Comparison of ENCODE assay signal across 14 cellular contexts in the genomic region with DNA sequence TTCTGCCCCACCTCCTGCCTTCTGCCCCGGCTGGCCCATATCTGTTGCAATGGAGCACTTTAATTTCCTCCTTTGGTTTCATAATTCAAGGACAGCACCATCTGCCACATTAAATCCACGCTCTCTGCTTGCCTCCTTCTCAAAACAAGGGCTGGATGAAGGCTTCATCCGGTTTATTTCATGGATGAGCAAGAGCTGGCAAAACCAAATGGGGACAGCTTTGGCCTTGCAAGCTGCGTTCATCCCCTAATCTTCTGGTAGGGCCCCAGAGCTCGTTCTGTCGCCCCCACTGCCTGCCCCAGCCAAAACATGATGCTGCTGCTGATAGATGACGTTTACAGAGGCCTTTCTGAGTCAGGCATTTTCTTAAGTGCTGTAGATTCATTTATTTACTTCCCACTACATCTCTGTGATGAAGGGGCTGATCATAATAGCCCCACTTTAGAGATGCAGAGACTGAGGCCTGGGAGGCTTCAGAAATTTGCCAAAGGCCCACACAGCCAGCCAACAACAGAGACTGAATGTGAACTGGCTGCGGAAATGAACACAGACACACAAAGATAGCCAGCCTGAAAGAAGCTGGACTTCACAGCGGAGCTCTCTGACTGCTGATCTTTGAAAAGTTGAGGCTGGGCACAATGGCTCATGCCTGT.
A peak's percentile ranks its signal among the peaks of the same experiment; 100 is the strongest.
DNase-seq lines count a peak whose midpoint lies in the region; ATAC-seq, FAIRE-seq and TF ChIP-seq lines count a peak whose summit lies in the region.
"Had no signal": no experiment of that assay in that cellular context is flagged by ENCODE, and none has a peak within 500 bp of the region (broad histone marks: within the 10 kb centered on the region; RNA-seq: fewer than 3 reads in every experiment).

No MANE protein-coding gene starts in this region.

- POLR2A ChIA-PET in OCI-LY7 (lab: Charles Lee): interaction anchor here (1.2 kb wide), 1 partner anchor 24 kb away, joined by 3 read pairs; no protein-coding TSS in a partner anchor

- ATAC-seq in GM18498 (IDR thresholded peaks at IDR 0.05; ENCODE audit: unreplicated experiment): no peak
- ATAC-seq: PC-3; stimulated activated naive B cell treated with anti-CD40 and anti-IgM and Interleukin-4, amounts not matched to agents 10 μg/mL and 1 μg/mL and 100 μg/mL, for 72 hours had no signal

- H3K9me3 ChIP-seq in OCI-LY7 (ENCODE audit: low read length) (no peaks in the 10 kb centered on the region), hepatocyte (ENCODE audit: low read depth) (no peaks in the 10 kb centered on the region), smooth muscle cell (replicated peaks; ENCODE audit: low read depth) (no peaks in the 10 kb centered on the region)

- no peaks in the 10 kb centered on the region for H3K27me3 ChIP-seq in hepatocyte
- H3K27me3 ChIP-seq in smooth muscle cell (ENCODE audit: low read depth): no peaks in the 10 kb centered on the region

- H3K9me2 ChIP-seq in OCI-LY7 (ENCODE audit: insufficient read depth, low read length): no peaks in the 10 kb centered on the region
- no peaks in the 10 kb centered on the region for H3K9me2 ChIP-seq in hepatocyte (replicated peaks; ENCODE audit: insufficient read depth)

- no peaks in the 10 kb centered on the region for H3K79me2 ChIP-seq in OCI-LY7 (ENCODE audit: insufficient read depth, low read depth, low read length)
- H3K79me2 ChIP-seq in hepatocyte: no peaks in the 10 kb centered on the region
- H3K79me2 ChIP-seq in smooth muscle cell (ENCODE audit: low read depth): no peaks in the 10 kb centered on the region

- peaks cover 45% of the 10 kb centered on the region for H3K4me1 ChIP-seq in OCI-LY7 (ENCODE audit: insufficient read depth, low read length, poor library complexity, severe bottlenecking)
- H3K4me1 ChIP-seq in hepatocyte (ENCODE audit: insufficient read depth): no peaks in the 10 kb centered on the region
- peaks cover 14% of the 10 kb centered on the region for H3K4me1 ChIP-seq in smooth muscle cell (ENCODE audit: low read depth)

- no peaks in the 10 kb centered on the region for H3F3A ChIP-seq in smooth muscle cell (ENCODE audit: low read depth)

- H2AFZ ChIP-seq in OCI-LY7 (ENCODE audit: low read length) (peak overlapping the region; percentile 11; the same call in 1 of the 2 replicates), hepatocyte (no peak overlapping the region), smooth muscle cell (ENCODE audit: low read depth) (peak overlapping the region; percentile 9)

- CTCF ChIA-PET in OCI-LY7 (lab: Charles Lee; ENCODE audit: unreplicated experiment): no interaction called here

- intact Hi-C loops in OCI-LY7 (cut with micrococcal nuclease; ENCODE audit: unreplicated experiment): no loop called here

- no TSS peak for BruUV-seq in OCI-LY7 (replicated peaks; lab: Mats Ljungman, UMichigan)

- DNase-seq in MV-4-11 (lab: John Stamatoyannopoulos, UW) (peak; percentile 54), OCI-LY7 (ENCODE audit: low spot score) (no peak), hepatocyte (ENCODE audit: low spot score) (no peak), smooth muscle cell (lab: John Stamatoyannopoulos, UW; ENCODE audit: unreplicated experiment) (no peak), urothelium cell line (ENCODE audit: low spot score) (no peak), ecto neural progenitor cell (ENCODE audit: low spot score) (no peak)
- DNase-seq: cortex of kidney; islet precursor cell; KG1; NCI-H2029 treated with DMSO at 0.1 percent for 48 hours; PC-3; stimulated activated CD4-positive, alpha-beta T cell treated with anti-CD3 and anti-CD28 coated beads, Interleukin-4, amount 100 ng/mL, for 4 hours; stimulated activated naive B cell treated with anti-CD40 and anti-IgM and Interleukin-4, amounts not matched to agents 10 μg/mL and 1 μg/mL and 100 μg/mL, for 72 hours had no signal

- H3K4me2 ChIP-seq in OCI-LY7 (ENCODE audit: low read length) (peak overlapping the region; percentile 12; the same call in 1 of the 2 replicates), hepatocyte (no peak overlapping the region), smooth muscle cell (no peak overlapping the region)

- H3K27ac ChIP-seq in OCI-LY7 (ENCODE audit: low read depth, low read length, poor library complexity, severe bottlenecking) (no peak overlapping the region), hepatocyte (peak overlapping the region; percentile 83), smooth muscle cell (ENCODE audit: low read depth) (no peak overlapping the region)

- WGBS in hepatocyte (ENCODE audit: low lambda C conversion rate, missing lambda C conversion rate): 80% methylated on average over 9 of the region's 9 CpGs
- WGBS in smooth muscle cell (ENCODE audit: low lambda C conversion rate): 59% methylated on average over 9 of the region's 9 CpGs

- FAIRE-seq in urothelium cell line (lab: Jason Lieb, UNC): no peak

- TF ChIP-seq CTCF in OCI-LY7 (conservative IDR thresholded peaks at IDR 0.05; ENCODE audit: low read length): no peak
- TF ChIP-seq CTCF in hepatocyte (IDR thresholded peaks at IDR 0.05; ENCODE audit: poor library complexity): no peak
- TF ChIP-seq CTCF in smooth muscle cell (IDR thresholded peaks at IDR 0.05; ENCODE audit: borderline replicate concordance, insufficient read depth, poor library complexity, severe bottlenecking): no peak

- H3K36me3 ChIP-seq in OCI-LY7 (ENCODE audit: insufficient read depth, low read length) (no peaks in the 10 kb centered on the region), hepatocyte (replicated peaks; ENCODE audit: insufficient read depth, low read depth) (no peaks in the 10 kb centered on the region), smooth muscle cell (ENCODE audit: low read depth) (no peaks in the 10 kb centered on the region)

- H3K4me3 ChIP-seq in OCI-LY7 (ENCODE audit: low read depth, low read length, poor library complexity, severe bottlenecking) (no peak overlapping the region), hepatocyte (no peak overlapping the region), smooth muscle cell (no peak overlapping the region)

- H4K20me1 ChIP-seq in OCI-LY7 (ENCODE audit: insufficient read depth, low read length) (no peaks in the 10 kb centered on the region), hepatocyte (ENCODE audit: insufficient read depth, poor library complexity, severe bottlenecking) (no peaks in the 10 kb centered on the region), smooth muscle cell (ENCODE audit: low read depth) (no peaks in the 10 kb centered on the region)

- H3K9ac ChIP-seq in smooth muscle cell (ENCODE audit: low read depth): no peak overlapping the region
